ENCODE assay signal across 8 cellular contexts in genomic region chr6:154154389-154154967, GRCh38.
DNase-seq lines count a peak whose midpoint lies in the region; ATAC-seq, FAIRE-seq and TF ChIP-seq lines count a peak whose summit lies in the region.

No MANE protein-coding gene starts in this region.

- H3K27ac Mint-ChIP-seq in activated T-helper 1 cell treated with anti-CD3 and anti-CD28 coated beads, Interleukin-12 subunit alpha, Interleukin-12 subunit beta, Interleukin-2, Interleukin-4 antibody, amounts not matched to agents 30 ng/mL and 10 ng/mL and 1 ng/mL, durations not matched to agents 14 hours and 24 hours and 36 hours = no peak overlapping the region

- H3K4me1 ChIP-seq in Peyer's patch (peaks cover 0 to 7% (median 1%) of the 10 kb centered on the region in 4 donors), foreskin keratinocyte (no peaks in the 10 kb centered on the region)

- H3K27ac ChIP-seq in Peyer's patch = no peak overlapping the region
- no peak overlapping the region for H3K27ac ChIP-seq in foreskin keratinocyte

- peaks cover 3% of the 10 kb centered on the region for H3K36me3 Mint-ChIP-seq in activated T-helper 1 cell treated with anti-CD3 and anti-CD28 coated beads, Interleukin-12 subunit alpha, Interleukin-12 subunit beta, Interleukin-2, Interleukin-4 antibody, amounts not matched to agents 30 ng/mL and 10 ng/mL and 1 ng/mL, durations not matched to agents 14 hours and 24 hours and 36 hours (ENCODE audit: low read depth)

- no peak for TF ChIP-seq POLR2A in Peyer's patch (IDR thresholded peaks at IDR 0.05)

- H3K4me1 Mint-ChIP-seq in activated T-helper 1 cell treated with anti-CD3 and anti-CD28 coated beads, Interleukin-12 subunit alpha, Interleukin-12 subunit beta, Interleukin-2, Interleukin-4 antibody, amounts not matched to agents 30 ng/mL and 10 ng/mL and 1 ng/mL, durations not matched to agents 14 hours and 24 hours and 36 hours (ENCODE audit: low read depth) = peaks cover 26% of the 10 kb centered on the region

- H3K4me3 Mint-ChIP-seq in activated T-helper 1 cell treated with anti-CD3 and anti-CD28 coated beads, Interleukin-12 subunit alpha, Interleukin-12 subunit beta, Interleukin-2, Interleukin-4 antibody, amounts not matched to agents 30 ng/mL and 10 ng/mL and 1 ng/mL, durations not matched to agents 14 hours and 24 hours and 36 hours = no peak overlapping the region

- in situ Hi-C loops in KBM-7 (cut with MboI; ENCODE audit: low pct_unique_long_range_greater_than_20kb, low sequenced_read_pairs) = loop anchor here (10.0 to 25.0 kb wide), 2 partner anchors 120 to 233 kb away; no protein-coding TSS in a partner anchor

- no peaks in the 10 kb centered on the region for H3K27me3 ChIP-seq in Peyer's patch
- no peaks in the 10 kb centered on the region for H3K27me3 ChIP-seq in foreskin keratinocyte

- H3K27me3 Mint-ChIP-seq in activated T-helper 1 cell treated with anti-CD3 and anti-CD28 coated beads, Interleukin-12 subunit alpha, Interleukin-12 subunit beta, Interleukin-2, Interleukin-4 antibody, amounts not matched to agents 30 ng/mL and 10 ng/mL and 1 ng/mL, durations not matched to agents 14 hours and 24 hours and 36 hours (ENCODE audit: insufficient read depth) = peaks cover 7% of the 10 kb centered on the region

- H3K36me3 ChIP-seq in Peyer's patch = no peaks in the 10 kb centered on the region

- intact Hi-C loops in activated T-helper 1 cell treated with anti-CD3 and anti-CD28 coated beads, Interleukin-12 subunit alpha, Interleukin-12 subunit beta, Interleukin-2, Interleukin-4 antibody, amounts not matched to agents 30 ng/mL and 10 ng/mL and 1 ng/mL, durations not matched to agents 14 hours and 24 hours and 36 hours (cut with micrococcal nuclease) = loop anchor here (1.0 to 10.0 kb wide), 5 partner anchors 123 to 650 kb away; no protein-coding TSS in a partner anchor
- intact Hi-C loops in sciatic nerve (cut with DNase I) = loop anchor here (10.0 kb wide), 1 partner anchor 120 kb away; no protein-coding TSS in a partner anchor

- TF ChIP-seq CTCF in D721Med (IDR thresholded peaks at IDR 0.05; ENCODE audit: insufficient read depth, missing control alignments) = peak; percentile 72
- TF ChIP-seq CTCF in Peyer's patch (IDR thresholded peaks at IDR 0.05) = peak; percentile 67 to 92 (median 82)
- TF ChIP-seq CTCF in foreskin keratinocyte (conservative IDR thresholded peaks at IDR 0.05) = peak; percentile 90

- ATAC-seq in foreskin keratinocyte (no peak), sciatic nerve (peak; percentile 72), HG02642 (IDR thresholded peaks at IDR 0.05; ENCODE audit: poor library complexity, unreplicated experiment) (no peak), GM19455 (IDR thresholded peaks at IDR 0.05; ENCODE audit: unreplicated experiment) (no peak)

- H3K4me3 ChIP-seq in Peyer's patch = no peak overlapping the region

- H3K9me3 ChIP-seq in Peyer's patch = no peaks in the 10 kb centered on the region

- FAIRE-seq in D721Med (lab: Jason Lieb, UNC) = no peak

- no peak for DNase-seq in D721Med (ENCODE audit: insufficient read length, low spot score)
- DNase-seq in KBM-7 = peak; percentile 72
- peak in 2 of 3 donors; percentile 64 to 86 for DNase-seq in Peyer's patch
- DNase-seq in activated T-helper 1 cell treated with anti-CD3 and anti-CD28 coated beads, Interleukin-12 subunit alpha, Interleukin-12 subunit beta, Interleukin-2, Interleukin-4 antibody, amounts not matched to agents 30 ng/mL and 10 ng/mL and 1 ng/mL, durations not matched to agents 14 hours and 24 hours and 36 hours (ENCODE audit: low spot score) = peak; percentile 19
- peak in 1 of 2 donors; percentile 18 for DNase-seq in foreskin keratinocyte
- DNase-seq in sciatic nerve (ENCODE audit: low spot score) = peak; percentile 75

- no peaks in the 10 kb centered on the region for H3K9me3 Mint-ChIP-seq in activated T-helper 1 cell treated with anti-CD3 and anti-CD28 coated beads, Interleukin-12 subunit alpha, Interleukin-12 subunit beta, Interleukin-2, Interleukin-4 antibody, amounts not matched to agents 30 ng/mL and 10 ng/mL and 1 ng/mL, durations not matched to agents 14 hours and 24 hours and 36 hours
